ENCODE assay signal across 7 cellular contexts in genomic region chr12:13882176-13882575, GRCh38.
"Had no signal": no experiment of that assay in that cellular context is flagged by ENCODE, and none has a peak within 500 bp of the region (broad histone marks: within the 10 kb centered on the region; RNA-seq: fewer than 3 reads in every experiment).

No MANE protein-coding gene starts in this region.

- DNase-seq: IMR-90, KBM-7, KG1 had no signal

- H3K4me3 ChIP-seq: K562 had no signal

- ATAC-seq: HepG2, K562 had no signal

- H3K27ac ChIP-seq: HL-60 had no signal

- FAIRE-seq: HepG2, HTR-8/SVneo, K562 had no signal
